Comparison of ENCODE assay signal across 6 cellular contexts in the genomic region with DNA sequence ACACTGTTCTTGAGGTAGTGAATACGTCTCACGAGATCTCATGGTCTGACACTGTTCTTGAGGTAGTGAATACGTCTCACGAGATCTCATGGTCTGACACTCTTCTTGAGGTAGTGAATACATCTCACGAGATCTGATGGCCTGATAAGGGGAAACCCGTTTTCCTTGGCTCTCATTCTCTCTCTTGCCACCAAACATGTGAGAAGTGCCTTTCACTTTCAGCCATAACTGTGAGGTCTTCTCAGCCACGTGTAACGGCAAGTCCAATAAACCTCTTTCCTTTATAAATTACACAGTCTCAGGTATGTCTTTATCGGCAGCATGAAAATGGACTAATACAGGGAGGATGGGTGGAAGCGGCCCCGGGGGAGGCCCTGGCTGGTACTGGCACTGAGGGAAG. TPM values are rescaled to one million over a fixed set of nuclear protein-coding genes. Genes with fewer than 3 reads are reported as not detected.
"Had no signal": no experiment of that assay in that cellular context is flagged by ENCODE, and none has a peak within 500 bp of the region (broad histone marks: within the 10 kb centered on the region; RNA-seq: fewer than 3 reads in every experiment).

No MANE protein-coding gene starts in this region.

RNA-seq across cellular contexts. Expression of gene DOC2B, which starts 12.8 kb away (rescaled TPM):
- total RNA-seq: HT-29, IMR-90 had no signal

RNA-seq across cellular contexts. Expression of gene SCGB1C2, which starts 31.2 kb away (rescaled TPM):
- total RNA-seq: GM23338, H1, H9, HT-29, IMR-90, K562 had no signal
